22 cellular contexts compared by ENCODE assay signal in genomic region chr10:117719558-117719957, GRCh38.
"Had no signal": no experiment of that assay in that cellular context is flagged by ENCODE, and none has a peak within 500 bp of the region (broad histone marks: within the 10 kb centered on the region; RNA-seq: fewer than 3 reads in every experiment).

No MANE protein-coding gene starts in this region.

- H3K4me1 ChIP-seq: gastrocnemius medialis, heart left ventricle, lower lobe of right lung, psoas muscle, spleen, suprapubic skin, transverse colon, vagina had no signal

- H3K27ac Mint-ChIP-seq: naive thymus-derived CD8-positive, alpha-beta T cell; stimulated activated naive B cell treated with anti-CD40 and anti-IgM and Interleukin-4, amounts not matched to agents 10 μg/mL and 1 μg/mL and 100 μg/mL, for 72 hours; stimulated activated naive CD8-positive, alpha-beta T cell treated with anti-CD3 and anti-CD28 coated beads, Interleukin-15, Interleukin-2, amounts not matched to agents 100 ng/mL and 50 ng/mL, for 24 hours had no signal

- H3K4me1 Mint-ChIP-seq: naive thymus-derived CD8-positive, alpha-beta T cell; stimulated activated naive B cell treated with anti-CD40 and anti-IgM and Interleukin-4, amounts not matched to agents 10 μg/mL and 1 μg/mL and 100 μg/mL, for 72 hours had no signal

- ATAC-seq: gastrocnemius medialis; heart left ventricle; left colon; left ventricle myocardium superior; lower lobe of right lung; naive thymus-derived CD8-positive, alpha-beta T cell; psoas muscle; stimulated activated naive B cell treated with anti-CD40 and anti-IgM and Interleukin-4, amounts not matched to agents 10 μg/mL and 1 μg/mL and 100 μg/mL, for 72 hours had no signal

- H3K9me3 ChIP-seq: gastrocnemius medialis, lower lobe of right lung, psoas muscle, suprapubic skin, transverse colon, vagina had no signal

- H3K9me3 Mint-ChIP-seq: stimulated activated naive CD8-positive, alpha-beta T cell treated with anti-CD3 and anti-CD28 coated beads, Interleukin-15, Interleukin-2, amounts not matched to agents 100 ng/mL and 50 ng/mL, for 24 hours had no signal

- H3K36me3 ChIP-seq: gastrocnemius medialis, heart left ventricle, lower lobe of right lung, spleen, suprapubic skin, transverse colon, vagina had no signal

- H3K27ac ChIP-seq: dorsolateral prefrontal cortex, gastrocnemius medialis, heart left ventricle, hepatocyte, lower lobe of right lung, psoas muscle, skin epidermis, spleen, suprapubic skin, transverse colon, vagina had no signal

- H3K4me3 Mint-ChIP-seq: naive thymus-derived CD8-positive, alpha-beta T cell; neural crest cell; stimulated activated naive B cell treated with anti-CD40 and anti-IgM and Interleukin-4, amounts not matched to agents 10 μg/mL and 1 μg/mL and 100 μg/mL, for 72 hours; stimulated activated naive CD8-positive, alpha-beta T cell treated with anti-CD3 and anti-CD28 coated beads, Interleukin-15, Interleukin-2, amounts not matched to agents 100 ng/mL and 50 ng/mL, for 24 hours had no signal

- H3K27me3 ChIP-seq: gastrocnemius medialis, vagina had no signal

- H3K4me3 ChIP-seq: dorsolateral prefrontal cortex, gastrocnemius medialis, heart left ventricle, hepatocyte, lower lobe of right lung, psoas muscle, skin epidermis, spleen, suprapubic skin, transverse colon, vagina had no signal

- H3K36me3 Mint-ChIP-seq: naive thymus-derived CD8-positive, alpha-beta T cell; stimulated activated naive B cell treated with anti-CD40 and anti-IgM and Interleukin-4, amounts not matched to agents 10 μg/mL and 1 μg/mL and 100 μg/mL, for 72 hours had no signal

- DNase-seq: dorsolateral prefrontal cortex; effector CD4-positive, alpha-beta T cell; foreskin fibroblast; gastrocnemius medialis; heart left ventricle; left colon; left ventricle myocardium superior; lower lobe of right lung; naive thymus-derived CD8-positive, alpha-beta T cell; nucleus accumbens; psoas muscle; retina; spleen; stimulated activated CD4-positive, alpha-beta T cell treated with anti-CD3 and anti-CD28 coated beads, Interleukin-4, amount 100 ng/mL, for 4 hours; stimulated activated naive B cell treated with anti-CD40 and anti-IgM and Interleukin-4, amounts not matched to agents 10 μg/mL and 1 μg/mL and 100 μg/mL, for 72 hours; transverse colon had no signal
